Comparison of ENCODE assay signal across 1 cellular context in genomic region chr1:24726741-24727140, GRCh38.
TF ChIP-seq lines count a peak whose summit lies in the region.

No MANE protein-coding gene starts in this region.

TF ChIP-seq in GM12878, 131 proteins besides CTCF, POLR2A, EP300 and RAD21:
- no peak for TF ChIP-seq TCF3 (IDR thresholded peaks at IDR 0.05; ENCODE audit: borderline replicate concordance, insufficient read depth, low read depth, low read length)
- TF ChIP-seq SIN3A (IDR thresholded peaks at IDR 0.05; ENCODE audit: low read depth, low read length), result no peak
- no peak for TF ChIP-seq HDAC6 (IDR thresholded peaks at IDR 0.05; ENCODE audit: unreplicated experiment)
- TF ChIP-seq POLR2AphosphoS2 (IDR thresholded peaks at IDR 0.05; ENCODE audit: low read depth, low read length), result no peak
- no peak for TF ChIP-seq RAD51 (IDR thresholded peaks at IDR 0.05)
TF ChIP-seq in GM12878: peak in this region for 0.
